Comparison of ENCODE assay signal across 16 cellular contexts in genomic region chr11:133964946-133965632, GRCh38. TPM values are rescaled to one million over a fixed set of nuclear protein-coding genes. Genes with fewer than 3 reads are reported as not detected.
DNase-seq lines count a peak whose midpoint lies in the region; ATAC-seq and TF ChIP-seq lines count a peak whose summit lies in the region.
"Had no signal": no experiment of that assay in that cellular context is flagged by ENCODE, and none has a peak within 500 bp of the region (broad histone marks: within the 10 kb centered on the region; RNA-seq: fewer than 3 reads in every experiment).

No MANE protein-coding gene starts in this region.

- H3K79me1 ChIP-seq in IMR-90 (ENCODE audit: low read depth in 1 of 2, low read length in 2 of 2) (no peaks in the 10 kb centered on the region), H9 (ENCODE audit: insufficient read depth, low read depth, low read length, poor library complexity, severe bottlenecking) (no peaks in the 10 kb centered on the region)

- no peak overlapping the region for H3K4me3 ChIP-seq in IMR-90 (ENCODE audit: insufficient read depth, low read depth, low read length)
- H3K4me3 ChIP-seq: BLaER1 had no signal

- CTCF ChIA-PET in IMR-90 (lab: Yijun Ruan, JAX) = no interaction called here

- no peak overlapping the region for H2BK5ac ChIP-seq in IMR-90 (ENCODE audit: low read depth, low read length, poor library complexity, severe bottlenecking)
- no peak overlapping the region for H2BK5ac ChIP-seq in H9 (ENCODE audit: insufficient read length, low read length)

- H4K20me1 ChIP-seq in IMR-90 (ENCODE audit: insufficient read depth, low read length) (no peaks in the 10 kb centered on the region), H9 (ENCODE audit: control insufficient read depth, insufficient read depth, insufficient read length) (peaks cover 3% of the 10 kb centered on the region)
- H4K20me1 ChIP-seq: BLaER1 had no signal

- H2BK120ac ChIP-seq in IMR-90 (ENCODE audit: low read depth, low read length) (no peak overlapping the region), H9 (ENCODE audit: low read depth, low read length, poor library complexity, severe bottlenecking) (no peak overlapping the region)

- H3K23ac ChIP-seq in IMR-90 (ENCODE audit: low read depth, low read length) (no peak overlapping the region), H9 (ENCODE audit: insufficient read length, low read depth, low read length) (no peak overlapping the region)

- no peak overlapping the region; a peak in 1 of 5 replicates for H3K4me3 Mint-ChIP-seq in H9
- H3K4me3 Mint-ChIP-seq: activated CD8-positive, alpha-beta T cell treated with anti-CD3 and anti-CD28 coated beads for 36 hours; stimulated activated memory B cell treated with anti-CD40 and anti-IgM and Interleukin-4, amounts not matched to agents 10 μg/mL and 1 μg/mL and 100 μg/mL, for 72 hours had no signal

- H3K18ac ChIP-seq in IMR-90 (ENCODE audit: low read depth, low read length) (no peak overlapping the region), H9 (ENCODE audit: insufficient read length, low read depth, low read length) (no peak overlapping the region)

- WGBS in IMR-90 (ENCODE audit: extremely low coverage in 2 of 2, insufficient read length in 1 of 2), 2 experiments = 57% methylated on average over 8 of the region's 12 CpGs; no CpG with 5 or more reads in 1 of the 2 experiments
- no CpG with 5 or more reads among the region's 12 CpGs for WGBS in H9 (ENCODE audit: extremely low coverage, insufficient read length, low lambda C conversion rate)

- H3K56ac ChIP-seq in IMR-90 (ENCODE audit: extremely low read depth, insufficient read depth, low read length) = no peak overlapping the region
- no peak overlapping the region for H3K56ac ChIP-seq in H9 (ENCODE audit: insufficient read length, low read depth, low read length)

- H4K5ac ChIP-seq in IMR-90 (ENCODE audit: low read depth, low read length) = no peak overlapping the region
- no peak overlapping the region for H4K5ac ChIP-seq in H9 (ENCODE audit: insufficient read length, low read depth, low read length)

- no peaks in the 10 kb centered on the region for H3K23me2 ChIP-seq in H9 (ENCODE audit: insufficient read length, low read depth, low read length, poor library complexity, severe bottlenecking)

- H3K4ac ChIP-seq in IMR-90 (ENCODE audit: low read depth, low read length) (no peak overlapping the region), H9 (ENCODE audit: low read depth, low read length) (no peak overlapping the region)

- peaks cover 2 to 13% of the 10 kb centered on the region in 2 experiments for H3K4me1 Mint-ChIP-seq in H9

- no peak overlapping the region for H3T11ph ChIP-seq in H9 (ENCODE audit: low read length)

- H3K14ac ChIP-seq in IMR-90 (replicated peaks; ENCODE audit: low read depth, low read length) (no peak overlapping the region), H9 (ENCODE audit: insufficient read depth, low read length) (no peak overlapping the region)

- no peak overlapping the region for H3K27ac ChIP-seq in IMR-90 (ENCODE audit: insufficient read depth, low read length)
- peak overlapping the region; percentile 25 for H3K27ac ChIP-seq in caudate nucleus (ENCODE audit: low read depth, low read length)
- no peak overlapping the region for H3K27ac ChIP-seq in H9 (ENCODE audit: insufficient read length, low read depth, low read length)
- H3K27ac ChIP-seq: BLaER1, parathyroid adenoma had no signal

- H3K4me1 ChIP-seq in IMR-90 (ENCODE audit: control insufficient read depth, insufficient read depth, low read length) (no peaks in the 10 kb centered on the region), H9 (ENCODE audit: insufficient read depth, low read length) (no peaks in the 10 kb centered on the region)
- H3K4me1 ChIP-seq: BLaER1, parathyroid adenoma had no signal

- no peak overlapping the region for H2AK9ac ChIP-seq in IMR-90 (replicated peaks; ENCODE audit: low read depth, low read length, poor library complexity)

- H3K9me3 Mint-ChIP-seq in H9 = peaks cover 0 to 6% of the 10 kb centered on the region in 2 experiments; a peak in 3 of 5 replicates
- H3K9me3 Mint-ChIP-seq: activated CD8-positive, alpha-beta T cell treated with anti-CD3 and anti-CD28 coated beads for 36 hours; stimulated activated memory B cell treated with anti-CD40 and anti-IgM and Interleukin-4, amounts not matched to agents 10 μg/mL and 1 μg/mL and 100 μg/mL, for 72 hours had no signal

- H2BK15ac ChIP-seq in IMR-90 (ENCODE audit: low read depth, low read length) (no peak overlapping the region), H9 (ENCODE audit: low read depth, low read length) (no peak overlapping the region)

- no peaks in the 10 kb centered on the region for H3K36me3 ChIP-seq in IMR-90 (ENCODE audit: control insufficient read depth, insufficient read depth, low read length)
- H3K36me3 ChIP-seq: BLaER1 had no signal

- no peak overlapping the region for H2AK5ac ChIP-seq in IMR-90 (ENCODE audit: low read depth, low read length)
- no peak overlapping the region for H2AK5ac ChIP-seq in H9 (ENCODE audit: insufficient read length, low read length)

- H4K8ac ChIP-seq in IMR-90 (ENCODE audit: low read depth in 2 of 2, low read length in 2 of 2) = no peak overlapping the region
- no peak overlapping the region for H4K8ac ChIP-seq in H9 (replicated peaks; ENCODE audit: insufficient read length, low read depth, low read length)

- no peak overlapping the region for H3K27ac Mint-ChIP-seq in H9
- H3K27ac Mint-ChIP-seq: activated CD8-positive, alpha-beta T cell treated with anti-CD3 and anti-CD28 coated beads for 36 hours; stimulated activated memory B cell treated with anti-CD40 and anti-IgM and Interleukin-4, amounts not matched to agents 10 μg/mL and 1 μg/mL and 100 μg/mL, for 72 hours had no signal

- no peak overlapping the region for H2BK12ac ChIP-seq in H9 (ENCODE audit: insufficient read length, low read depth, low read length)

- POLR2A ChIA-PET in IMR-90 (lab: Charles Lee; ENCODE audit: unreplicated experiment) = no interaction called here

- H3K27me3 Mint-ChIP-seq in H9 (ENCODE audit: low read depth) = peaks cover 59% of the 10 kb centered on the region

- no peak for TF ChIP-seq POLR2A in IMR-90 (IDR thresholded peaks at IDR 0.05; ENCODE audit: low read depth, low read length)

- no peak for ATAC-seq in IMR-90 (ENCODE audit: low read depth)
- no peak for ATAC-seq in GM21526 (IDR thresholded peaks at IDR 0.05; ENCODE audit: low FRiP score, unreplicated experiment)
- no peak for ATAC-seq in GM18907 (IDR thresholded peaks at IDR 0.05; ENCODE audit: unreplicated experiment)
- no peak for ATAC-seq in GM19324 (IDR thresholded peaks at IDR 0.05; ENCODE audit: low FRiP score, unreplicated experiment)
- ATAC-seq: activated CD8-positive, alpha-beta T cell treated with anti-CD3 and anti-CD28 coated beads for 36 hours; stimulated activated memory B cell treated with anti-CD40 and anti-IgM and Interleukin-4, amounts not matched to agents 10 μg/mL and 1 μg/mL and 100 μg/mL, for 72 hours had no signal

- in situ Hi-C loops in IMR-90 (cut with MboI; ENCODE audit: low sequenced_read_pairs) = no loop called here

- no peak overlapping the region for H2BK20ac ChIP-seq in IMR-90 (ENCODE audit: low read depth, low read length)
- H2BK20ac ChIP-seq in H9 (ENCODE audit: low read depth, low read length, poor library complexity, severe bottlenecking) = no peak overlapping the region

- DNase-seq in AG08396 (ENCODE audit: low spot score) (peak; percentile 42), IMR-90 (no peak), caudate nucleus (lab: John Stamatoyannopoulos, UW) (peak in 3 of 61 donors; percentile 13 to 28 (median 18)), mucosa of gallbladder (ENCODE audit: low spot score) (peak; percentile 38), H9 (no peak)
- DNase-seq: activated CD8-positive, alpha-beta T cell treated with anti-CD3 and anti-CD28 coated beads for 36 hours; activated effector memory CD4-positive, alpha-beta T cell treated with anti-CD3 and anti-CD28 coated beads, Interleukin-2, amount 50 U/mL, for 16 hours; NCI-H1436; NCI-H510A treated with DMSO at 0.1 percent for 48 hours; stimulated activated CD4-positive, alpha-beta T cell treated with anti-CD3 and anti-CD28 coated beads, Interleukin-4, amount 100 ng/mL, for 1 hour had no signal

- H3K4me2 ChIP-seq in IMR-90 (ENCODE audit: low read depth, low read length) (no peak overlapping the region), H9 (ENCODE audit: insufficient read depth, insufficient read length, low read length) (no peak overlapping the region)
- H3K4me2 ChIP-seq: BLaER1 had no signal

- TF ChIP-seq RAD21 in IMR-90 (IDR thresholded peaks at IDR 0.05; ENCODE audit: low read length) = no peak

- TF ChIP-seq CTCF in IMR-90 (conservative IDR thresholded peaks at IDR 0.05; ENCODE audit: low read depth, low read length) = no peak
- TF ChIP-seq CTCF in H9 (conservative IDR thresholded peaks at IDR 0.05) = no peak

- no peaks in the 10 kb centered on the region for H3K9me1 ChIP-seq in IMR-90 (ENCODE audit: insufficient read depth, low read length)

- H3K9ac ChIP-seq in IMR-90 (ENCODE audit: low read depth, low read length) = no peak overlapping the region
- no peak overlapping the region for H3K9ac ChIP-seq in H9 (ENCODE audit: extremely low read depth, insufficient read length, low read length)
- H3K9ac ChIP-seq: BLaER1, parathyroid adenoma had no signal

- intact Hi-C loops in IMR-90 (cut with micrococcal nuclease) = no loop called here

- peaks cover 4% of the 10 kb centered on the region; the same call in 1 of the 2 replicates for H3K27me3 ChIP-seq in IMR-90 (ENCODE audit: control insufficient read depth, insufficient read depth, low read length)
- no peaks in the 10 kb centered on the region; the same call in 1 of the 2 replicates for H3K27me3 ChIP-seq in H9 (ENCODE audit: insufficient read depth, low read length)
- H3K27me3 ChIP-seq: BLaER1 had no signal

- dilution Hi-C loops in IMR-90 (cut with HindIII; ENCODE audit: low sequenced_read_pairs, unreplicated experiment) = no loop called here

- H4K91ac ChIP-seq in IMR-90 (ENCODE audit: insufficient read depth, low read depth, low read length) = no peak overlapping the region
- no peak overlapping the region for H4K91ac ChIP-seq in H9 (ENCODE audit: insufficient read length, low read depth, low read length)

- H2AFZ ChIP-seq in IMR-90 (replicated peaks; ENCODE audit: low read length, poor library complexity) (no peak overlapping the region), H9 (ENCODE audit: low read length) (no peak overlapping the region)
- H2AFZ ChIP-seq: parathyroid adenoma had no signal

- no peaks in the 10 kb centered on the region for H3K9me3 ChIP-seq in IMR-90 (ENCODE audit: control insufficient read depth, insufficient read depth, low read length)
- no peaks in the 10 kb centered on the region for H3K9me3 ChIP-seq in H9 (ENCODE audit: control insufficient read depth, low read depth, low read length)
- H3K9me3 ChIP-seq: BLaER1 had no signal

- no TSS peak for BruUV-seq in IMR-90 (replicated peaks; lab: Mats Ljungman, UMichigan)

- H3K79me2 ChIP-seq in H9 (ENCODE audit: insufficient read depth, low read length) = no peaks in the 10 kb centered on the region
- H3K79me2 ChIP-seq: parathyroid adenoma had no signal

- no peaks in the 10 kb centered on the region; a peak in 1 of 7 replicates for H3K36me3 Mint-ChIP-seq in H9 (ENCODE audit: insufficient read depth in 1 of 3, low read depth in 3 of 3)
- H3K36me3 Mint-ChIP-seq: stimulated activated memory B cell treated with anti-CD40 and anti-IgM and Interleukin-4, amounts not matched to agents 10 μg/mL and 1 μg/mL and 100 μg/mL, for 72 hours had no signal

RNA-seq across cellular contexts. Expression of gene IGSF9B, which starts 8.3 kb away (rescaled TPM):
- total RNA-seq in IMR-90 (2012; rRNA removed) (under 0.01 TPM in 1 of 2 replicates, not detected in the other), mucosa of gallbladder (30.3 TPM), H9 (2021) (25.7 and 26.3 TPM in 2 replicates)
- polyA plus RNA-seq in IMR-90 (2012; rRNA removed) = 0.10 and 0.13 TPM in 2 replicates
- polyA plus RNA-seq in IMR-90 (2012; cell fraction: cytosol; rRNA removed) = 0.07 TPM in 1 of 2 replicates, not detected in the other
- 0.47 and 0.55 TPM in 2 replicates for polyA plus RNA-seq in IMR-90 (2012; cell fraction: nucleus; rRNA removed; ENCODE audit: low replicate concordance)

Comparison
In these comparisons a context has a peak if more than half of its experiments do, and no peak if none do; other contexts are left out.
1. DNase-seq: peak in AG08396 (single experiment) and mucosa of gallbladder (single experiment); none in IMR-90 (single experiment) and H9 (single experiment).
2. RNA of gene IGSF9B, which starts 8.3 kb away (total RNA-seq): 30.3 TPM in mucosa of gallbladder (single experiment) and 25.7 to 26.3 TPM in H9; under 0.01 TPM in IMR-90; every median in the first group is over 10 times any median in the second.